1 cellular context compared by ENCODE assay signal in genomic region chr16:17391715-17392114, GRCh38.
TF ChIP-seq lines count a peak whose summit lies in the region.

No MANE protein-coding gene starts in this region.

TF ChIP-seq in WTC11, 78 proteins besides CTCF, POLR2A, EP300 and RAD21 (continued from another document):
- TF ChIP-seq, protein P1, sequence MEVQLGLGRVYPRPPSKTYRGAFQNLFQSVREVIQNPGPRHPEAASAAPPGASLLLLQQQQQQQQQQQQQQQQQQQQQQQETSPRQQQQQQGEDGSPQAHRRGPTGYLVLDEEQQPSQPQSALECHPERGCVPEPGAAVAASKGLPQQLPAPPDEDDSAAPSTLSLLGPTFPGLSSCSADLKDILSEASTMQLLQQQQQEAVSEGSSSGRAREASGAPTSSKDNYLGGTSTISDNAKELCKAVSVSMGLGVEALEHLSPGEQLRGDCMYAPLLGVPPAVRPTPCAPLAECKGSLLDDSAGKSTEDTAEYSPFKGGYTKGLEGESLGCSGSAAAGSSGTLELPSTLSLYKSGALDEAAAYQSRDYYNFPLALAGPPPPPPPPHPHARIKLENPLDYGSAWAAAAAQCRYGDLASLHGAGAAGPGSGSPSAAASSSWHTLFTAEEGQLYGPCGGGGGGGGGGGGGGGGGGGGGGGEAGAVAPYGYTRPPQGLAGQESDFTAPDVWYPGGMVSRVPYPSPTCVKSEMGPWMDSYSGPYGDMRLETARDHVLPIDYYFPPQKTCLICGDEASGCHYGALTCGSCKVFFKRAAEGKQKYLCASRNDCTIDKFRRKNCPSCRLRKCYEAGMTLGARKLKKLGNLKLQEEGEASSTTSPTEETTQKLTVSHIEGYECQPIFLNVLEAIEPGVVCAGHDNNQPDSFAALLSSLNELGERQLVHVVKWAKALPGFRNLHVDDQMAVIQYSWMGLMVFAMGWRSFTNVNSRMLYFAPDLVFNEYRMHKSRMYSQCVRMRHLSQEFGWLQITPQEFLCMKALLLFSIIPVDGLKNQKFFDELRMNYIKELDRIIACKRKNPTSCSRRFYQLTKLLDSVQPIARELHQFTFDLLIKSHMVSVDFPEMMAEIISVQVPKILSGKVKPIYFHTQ (CRISPR knock-in tag; IDR thresholded peaks at IDR 0.05), result no peak
- TF ChIP-seq RORB (CRISPR knock-in tag; IDR thresholded peaks at IDR 0.05), result no peak
- TF ChIP-seq MXD4 (CRISPR knock-in tag; IDR thresholded peaks at IDR 0.05; ENCODE audit: borderline replicate concordance), result no peak
- no peak for TF ChIP-seq CREB1 (CRISPR knock-in tag; IDR thresholded peaks at IDR 0.05)
TF ChIP-seq in WTC11: peak in this region for 0.
